In genomic region chr11:62573592-62574362, GRCh38 we compare ENCODE assay signal across 1 cellular context.
TF ChIP-seq lines count a peak whose summit lies in the region.

EEF1G (minus strand) TSS chr11:62573891; CDS start chr11:62573842, 49 bp downstream.

TF ChIP-seq in HepG2, 621 proteins besides CTCF, POLR2A, EP300 and RAD21 (continued from another document):
- TF ChIP-seq RERE (CRISPR knock-in tag; IDR thresholded peaks at IDR 0.05; ENCODE audit: low read depth) (no peak), ZNF180 (CRISPR knock-in tag; IDR thresholded peaks at IDR 0.05; ENCODE audit: borderline replicate concordance, low read depth) (no peak), ZFP41 (CRISPR knock-in tag; IDR thresholded peaks at IDR 0.05; ENCODE audit: borderline replicate concordance) (no peak)
